In genomic region chr1:196115641-196116040, GRCh38 we compare ENCODE assay signal across 13 cellular contexts.
DNase-seq lines count a peak whose midpoint lies in the region; ATAC-seq and TF ChIP-seq lines count a peak whose summit lies in the region.
"Had no signal": no experiment of that assay in that cellular context is flagged by ENCODE, and none has a peak within 500 bp of the region (broad histone marks: within the 10 kb centered on the region; RNA-seq: fewer than 3 reads in every experiment).

No MANE protein-coding gene starts in this region.

- intact Hi-C loops in lower lobe of right lung (cut with DNase I), result no loop called here
- intact Hi-C loops in activated CD4-positive, alpha-beta memory T cell treated with anti-CD3 and anti-CD28 coated beads for 36 hours (cut with micrococcal nuclease), result no loop called here

- ATAC-seq in lower lobe of right lung (peak; percentile 55 to 70), GM21717 (IDR thresholded peaks at IDR 0.05; ENCODE audit: unreplicated experiment) (no peak), GM21786 (IDR thresholded peaks at IDR 0.05; ENCODE audit: unreplicated experiment) (no peak)
- ATAC-seq: GM12878; stimulated activated effector memory CD8-positive, alpha-beta T cell treated with anti-CD3 and anti-CD28 coated beads, Interleukin-12 subunit alpha, Interleukin-12 subunit beta, amount 100 ng/mL, for 72 hours had no signal

- H3K27ac ChIP-seq in AG04450 (ENCODE audit: low read depth, low read length), result no peak overlapping the region
- H3K27ac ChIP-seq in lower lobe of right lung, result no peak overlapping the region

- no peaks in the 10 kb centered on the region for H3K27me3 Mint-ChIP-seq in activated CD4-positive, alpha-beta memory T cell treated with anti-CD3 and anti-CD28 coated beads for 36 hours
- H3K27me3 Mint-ChIP-seq in progenitor cell of endocrine pancreas, result no peaks in the 10 kb centered on the region

- no peaks in the 10 kb centered on the region for H3K4me1 Mint-ChIP-seq in activated CD4-positive, alpha-beta memory T cell treated with anti-CD3 and anti-CD28 coated beads for 36 hours (ENCODE audit: low read depth)
- H3K4me1 Mint-ChIP-seq in progenitor cell of endocrine pancreas (ENCODE audit: low read depth), result no peaks in the 10 kb centered on the region
- H3K4me1 Mint-ChIP-seq: stimulated activated effector memory CD8-positive, alpha-beta T cell treated with anti-CD3 and anti-CD28 coated beads, Interleukin-12 subunit alpha, Interleukin-12 subunit beta, amount 100 ng/mL, for 72 hours had no signal

- peaks cover 4% of the 10 kb centered on the region for H3K9me3 Mint-ChIP-seq in activated CD4-positive, alpha-beta memory T cell treated with anti-CD3 and anti-CD28 coated beads for 36 hours
- H3K9me3 Mint-ChIP-seq in progenitor cell of endocrine pancreas (ENCODE audit: low read depth), result peaks cover under 1% of the 10 kb centered on the region
- H3K9me3 Mint-ChIP-seq: stimulated activated effector memory CD8-positive, alpha-beta T cell treated with anti-CD3 and anti-CD28 coated beads, Interleukin-12 subunit alpha, Interleukin-12 subunit beta, amount 100 ng/mL, for 72 hours had no signal

- H3K4me1 ChIP-seq in lower lobe of right lung, result no peaks in the 10 kb centered on the region

- peak; percentile 29 for DNase-seq in AG04450 (ENCODE audit: low read depth, low spot score)
- DNase-seq in NCI-H226, result peak; percentile 51
- DNase-seq in epithelial cell of proximal tubule (ENCODE audit: low read depth), result peak; percentile 60
- DNase-seq in lower lobe of right lung, result no peak
- no peak for DNase-seq in activated CD4-positive, alpha-beta memory T cell treated with anti-CD3 and anti-CD28 coated beads for 36 hours
- no peak for DNase-seq in progenitor cell of endocrine pancreas (ENCODE audit: low spot score, unreplicated experiment)
- DNase-seq: AML-193, cortex of kidney, NCI-H2029 treated with DMSO at 0.1 percent for 48 hours had no signal

- H3K36me3 ChIP-seq in lower lobe of right lung, result no peaks in the 10 kb centered on the region

- no peaks in the 10 kb centered on the region for H3K36me3 Mint-ChIP-seq in activated CD4-positive, alpha-beta memory T cell treated with anti-CD3 and anti-CD28 coated beads for 36 hours
- no peaks in the 10 kb centered on the region for H3K36me3 Mint-ChIP-seq in progenitor cell of endocrine pancreas (ENCODE audit: insufficient read depth)
- H3K36me3 Mint-ChIP-seq: stimulated activated effector memory CD8-positive, alpha-beta T cell treated with anti-CD3 and anti-CD28 coated beads, Interleukin-12 subunit alpha, Interleukin-12 subunit beta, amount 100 ng/mL, for 72 hours had no signal

- H3K27ac Mint-ChIP-seq in activated CD4-positive, alpha-beta memory T cell treated with anti-CD3 and anti-CD28 coated beads for 36 hours, result no peak overlapping the region
- H3K27ac Mint-ChIP-seq in progenitor cell of endocrine pancreas, result no peak overlapping the region
- H3K27ac Mint-ChIP-seq: stimulated activated effector memory CD8-positive, alpha-beta T cell treated with anti-CD3 and anti-CD28 coated beads, Interleukin-12 subunit alpha, Interleukin-12 subunit beta, amount 100 ng/mL, for 72 hours had no signal

- H3K4me3 ChIP-seq in AG04450 (ENCODE audit: low read depth, low read length) (no peak overlapping the region), epithelial cell of proximal tubule (ENCODE audit: low read depth, low read length) (no peak overlapping the region), lower lobe of right lung (no peak overlapping the region)
- H3K4me3 ChIP-seq: GM12878 had no signal

- H3K27me3 ChIP-seq in AG04450 (ENCODE audit: control insufficient read depth, insufficient read depth, low read length), result no peaks in the 10 kb centered on the region
- no peaks in the 10 kb centered on the region for H3K27me3 ChIP-seq in lower lobe of right lung (ENCODE audit: low read depth)

- TF ChIP-seq CTCF in AG04450 (IDR thresholded peaks at IDR 0.05; ENCODE audit: low read depth, low read length), result no peak
- TF ChIP-seq CTCF in epithelial cell of proximal tubule (conservative IDR thresholded peaks at IDR 0.05; ENCODE audit: low read depth, low read length), result no peak
- no peak for TF ChIP-seq CTCF in lower lobe of right lung (IDR thresholded peaks at IDR 0.05)
- no peak for TF ChIP-seq CTCF in progenitor cell of endocrine pancreas (IDR thresholded peaks at IDR 0.05; ENCODE audit: unreplicated experiment)

- POLR2A ChIA-PET in AG04450 (lab: Yijun Ruan, JAX), result no interaction called here
- POLR2A ChIA-PET in activated CD4-positive, alpha-beta memory T cell treated with anti-CD3 and anti-CD28 coated beads for 36 hours (lab: Charles Lee), result no interaction called here

- CTCF ChIA-PET in AG04450 (lab: Charles Lee), result no interaction called here
- CTCF ChIA-PET in activated CD4-positive, alpha-beta memory T cell treated with anti-CD3 and anti-CD28 coated beads for 36 hours (lab: Charles Lee), result no interaction called here

- H3K9me3 ChIP-seq in AG04450 (ENCODE audit: control insufficient read depth, insufficient read depth, low read length) (no peaks in the 10 kb centered on the region), lower lobe of right lung (no peaks in the 10 kb centered on the region)

- no peak overlapping the region for H3K4me3 Mint-ChIP-seq in activated CD4-positive, alpha-beta memory T cell treated with anti-CD3 and anti-CD28 coated beads for 36 hours
- H3K4me3 Mint-ChIP-seq in progenitor cell of endocrine pancreas (ENCODE audit: low read depth), result no peak overlapping the region
- H3K4me3 Mint-ChIP-seq: stimulated activated effector memory CD8-positive, alpha-beta T cell treated with anti-CD3 and anti-CD28 coated beads, Interleukin-12 subunit alpha, Interleukin-12 subunit beta, amount 100 ng/mL, for 72 hours had no signal

Comparison
In these comparisons a context has a peak if more than half of its experiments do, and no peak if none do; other contexts are left out.
1. DNase-seq: peak in AG04450 (single experiment), NCI-H226 (single experiment) and epithelial cell of proximal tubule (single experiment); none in lower lobe of right lung (single experiment), activated CD4-positive, alpha-beta memory T cell treated with anti-CD3 and anti-CD28 coated beads for 36 hours (single experiment) and progenitor cell of endocrine pancreas (single experiment).
2. ATAC-seq: peak in lower lobe of right lung (2 of 2); none in GM21717 (single experiment) and GM21786 (single experiment).